10 cellular contexts compared by ENCODE assay signal in the genomic region with DNA sequence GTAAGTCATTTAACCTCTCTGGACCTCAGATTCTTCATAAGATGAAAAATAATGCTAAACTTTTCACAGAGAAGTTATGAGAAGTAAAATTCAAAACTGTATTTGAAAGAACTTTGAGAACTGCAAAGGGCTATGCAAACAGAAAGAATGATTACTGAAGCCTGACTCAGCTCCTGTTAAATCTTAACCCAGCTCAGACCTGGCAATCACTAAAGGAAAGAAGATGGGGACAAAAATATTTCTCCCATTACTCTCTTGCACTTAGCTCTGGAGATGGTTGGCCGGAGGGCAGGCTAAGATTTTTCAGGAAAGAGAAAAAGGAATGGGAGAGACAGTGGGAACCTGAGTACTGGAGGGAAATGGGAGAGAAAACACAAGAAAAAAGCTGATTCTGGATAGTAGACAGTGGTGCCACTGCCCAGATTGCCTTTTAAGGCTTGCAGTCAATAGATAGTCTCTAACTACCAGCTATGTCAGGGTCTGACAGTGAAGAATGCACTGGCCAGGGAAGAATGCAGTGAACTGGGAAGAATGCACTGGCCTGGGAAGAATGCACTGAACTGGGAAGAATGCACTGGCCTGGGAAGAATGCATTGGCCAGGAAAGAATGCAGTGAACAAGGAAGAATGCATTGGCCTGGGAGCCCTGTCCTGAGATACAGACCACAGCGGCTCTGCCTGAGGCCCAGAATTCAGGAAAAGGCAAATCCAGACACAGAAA. TPM values are rescaled to one million over a fixed set of nuclear protein-coding genes. Genes with fewer than 3 reads are reported as not detected.
A peak's percentile ranks its signal among the peaks of the same experiment; 100 is the strongest.
DNase-seq lines count a peak whose midpoint lies in the region; ATAC-seq and TF ChIP-seq lines count a peak whose summit lies in the region.
"Had no signal": no experiment of that assay in that cellular context is flagged by ENCODE, and none has a peak within 500 bp of the region (broad histone marks: within the 10 kb centered on the region; RNA-seq: fewer than 3 reads in every experiment).

No MANE protein-coding gene starts in this region.

- H3K4me3 ChIP-seq in endodermal cell (ENCODE audit: low read length), result no peak overlapping the region
- no peak overlapping the region for H3K4me3 ChIP-seq in spleen

- H3K27ac Mint-ChIP-seq in activated CD8-positive, alpha-beta memory T cell treated with anti-CD3 and anti-CD28 coated beads, Interleukin-2, amount 10 ng/mL, durations not matched to agents 7 days and 5 days, result peak overlapping the region; percentile 56
- H3K27ac Mint-ChIP-seq in endodermal cell, result peak overlapping the region; percentile 68

- H3K4me3 Mint-ChIP-seq in activated CD8-positive, alpha-beta memory T cell treated with anti-CD3 and anti-CD28 coated beads, Interleukin-2, amount 10 ng/mL, durations not matched to agents 7 days and 5 days, result no peak overlapping the region
- no peak overlapping the region for H3K4me3 Mint-ChIP-seq in endodermal cell

- TF ChIP-seq POLR2A in spleen (IDR thresholded peaks at IDR 0.05), result no peak

- H3K4me1 ChIP-seq in endodermal cell (ENCODE audit: control insufficient read depth, insufficient read depth, low read length), result peaks cover 3% of the 10 kb centered on the region
- H3K4me1 ChIP-seq in spleen, result peaks cover 8 to 71% (median 33%) of the 10 kb centered on the region in 6 donors
- H3K4me1 ChIP-seq: foreskin keratinocyte had no signal

- H3K36me3 ChIP-seq in endodermal cell (ENCODE audit: control insufficient read depth, insufficient read depth, low read length) (no peaks in the 10 kb centered on the region), spleen (no peaks in the 10 kb centered on the region)

- no peak for DNase-seq in activated CD8-positive, alpha-beta memory T cell treated with anti-CD3 and anti-CD28 coated beads, Interleukin-2, amount 10 ng/mL, durations not matched to agents 7 days and 5 days
- DNase-seq in activated CD8-positive, alpha-beta memory T cell treated with anti-CD3 and anti-CD28 coated beads for 24 hours, result no peak
- peak; percentile 46 for DNase-seq in HT1080 (ENCODE audit: low read depth)
- peak; percentile 82 for DNase-seq in endodermal cell
- no peak for DNase-seq in spleen
- no peak for DNase-seq in globus pallidus (ENCODE audit: low spot score)
- no peak for DNase-seq in RKO (ENCODE audit: low spot score)
- DNase-seq in GF-D8 (lab: John Stamatoyannopoulos, UW), result no peak
- DNase-seq: foreskin keratinocyte had no signal

- H3K9me3 ChIP-seq in endodermal cell (ENCODE audit: control insufficient read depth, low read length) (no peaks in the 10 kb centered on the region), spleen (no peaks in the 10 kb centered on the region)

- no peaks in the 10 kb centered on the region for H3K27me3 ChIP-seq in endodermal cell (ENCODE audit: control insufficient read depth, insufficient read depth, low read length, poor library complexity, severe bottlenecking)
- H3K27me3 ChIP-seq in spleen (replicated peaks in 1 of 7), result no peaks in the 10 kb centered on the region
- H3K27me3 ChIP-seq: foreskin keratinocyte had no signal

- H3K27ac ChIP-seq in endodermal cell (ENCODE audit: low read depth, low read length) (no peak overlapping the region), spleen (peak overlapping the region; percentile 69 to 93 (median 84))
- H3K27ac ChIP-seq: C4-2B, foreskin keratinocyte had no signal

- ATAC-seq in activated CD8-positive, alpha-beta memory T cell treated with anti-CD3 and anti-CD28 coated beads, Interleukin-2, amount 10 ng/mL, durations not matched to agents 7 days and 5 days, result no peak
- ATAC-seq: foreskin keratinocyte had no signal

- peaks cover 36% of the 10 kb centered on the region for H3K4me1 Mint-ChIP-seq in activated CD8-positive, alpha-beta memory T cell treated with anti-CD3 and anti-CD28 coated beads, Interleukin-2, amount 10 ng/mL, durations not matched to agents 7 days and 5 days
- H3K4me1 Mint-ChIP-seq in endodermal cell, result peaks cover 4% of the 10 kb centered on the region

- 96 to 100% methylated on average over 2 of the region's 2 CpGs for WGBS in endodermal cell (ENCODE audit: insufficient coverage in 1 of 2, insufficient read length in 1 of 2), 2 experiments
- 93 to 96% (median 96%) methylated on average over 2 of the region's 2 CpGs for WGBS in spleen, 5 donors

- TF ChIP-seq CTCF in endodermal cell (conservative IDR thresholded peaks at IDR 0.05) (no peak), spleen (IDR thresholded peaks at IDR 0.05 in 8 of 11, conservative IDR thresholded peaks at IDR 0.05 in 3 of 11) (no peak)

- peaks cover 2% of the 10 kb centered on the region for H3K9me3 Mint-ChIP-seq in activated CD8-positive, alpha-beta memory T cell treated with anti-CD3 and anti-CD28 coated beads, Interleukin-2, amount 10 ng/mL, durations not matched to agents 7 days and 5 days (ENCODE audit: low read depth)
- no peaks in the 10 kb centered on the region for H3K9me3 Mint-ChIP-seq in endodermal cell

- peaks cover 7% of the 10 kb centered on the region for H3K36me3 Mint-ChIP-seq in activated CD8-positive, alpha-beta memory T cell treated with anti-CD3 and anti-CD28 coated beads, Interleukin-2, amount 10 ng/mL, durations not matched to agents 7 days and 5 days
- H3K36me3 Mint-ChIP-seq in endodermal cell (ENCODE audit: low read depth), result no peaks in the 10 kb centered on the region

- no peaks in the 10 kb centered on the region for H3K27me3 Mint-ChIP-seq in activated CD8-positive, alpha-beta memory T cell treated with anti-CD3 and anti-CD28 coated beads, Interleukin-2, amount 10 ng/mL, durations not matched to agents 7 days and 5 days
- no peaks in the 10 kb centered on the region for H3K27me3 Mint-ChIP-seq in endodermal cell (ENCODE audit: insufficient read depth)

- intact Hi-C loops in spleen (cut with DNase I; ENCODE audit: low total_unique reads), result no loop called here

- CTCF ChIA-PET in activated CD8-positive, alpha-beta memory T cell treated with anti-CD3 and anti-CD28 coated beads, Interleukin-2, amount 10 ng/mL, durations not matched to agents 7 days and 5 days (lab: Charles Lee), result interaction anchor here (0.6 to 5.9 kb wide), 6 partner anchors 10 to 233 kb away, joined by 3 to 32 read pairs (median 6); no protein-coding TSS in a partner anchor

- peak overlapping the region; percentile 36 for H3K9ac ChIP-seq in endodermal cell (ENCODE audit: extremely low read depth, low read length, poor library complexity, severe bottlenecking)

RNA-seq across cellular contexts. Expression of a gene that starts 25.2 kb away (rescaled TPM):
- 10 to 100 TPM; 57.0 to 78.8 TPM for total RNA-seq in activated CD8-positive, alpha-beta memory T cell treated with anti-CD3 and anti-CD28 coated beads, Interleukin-2, amount 10 ng/mL, durations not matched to agents 7 days and 5 days
- total RNA-seq in HT1080 (2014; rRNA removed; shearing (Covaris generic)), result 14.6 and 15.2 TPM in 2 replicates
- polyA plus RNA-seq in HT1080 (2015; cell fraction: cytosol; rRNA removed), result 18.3 and 21.9 TPM in 2 replicates
- 44.3 and 46.6 TPM in 2 replicates for polyA plus RNA-seq in HT1080 (2015; cell fraction: nucleus; rRNA removed)
- total RNA-seq in endodermal cell (10 to 100 TPM; 57.9 to 70.1 TPM), spleen (100 to 1,000 TPM in 3 of 7 donors, 10 to 100 TPM in 4; 71.8 to 175 (median 99.4) TPM)
- polyA plus RNA-seq in endodermal cell (2013, experiment 1 of 2), result 143 TPM
- 152 TPM for polyA plus RNA-seq in endodermal cell (2013, experiment 2 of 2)
- 10 to 100 TPM; 14.2 to 21.1 (median 15.0) TPM for polyA plus RNA-seq in spleen

Comparison
In these comparisons a context has a peak if more than half of its experiments do, and no peak if none do; other contexts are left out.
1. DNase-seq: peak in HT1080 (single experiment) and endodermal cell (single experiment); none in activated CD8-positive, alpha-beta memory T cell treated with anti-CD3 and anti-CD28 coated beads, Interleukin-2, amount 10 ng/mL, durations not matched to agents 7 days and 5 days (single experiment), activated CD8-positive, alpha-beta memory T cell treated with anti-CD3 and anti-CD28 coated beads for 24 hours (single experiment), spleen (single experiment), globus pallidus (single experiment), RKO (single experiment) and GF-D8 (single experiment).